Comparison of ENCODE assay signal across 8 cellular contexts in genomic region chr1:230167419-230167852, GRCh38.
DNase-seq lines count a peak whose midpoint lies in the region; ATAC-seq and TF ChIP-seq lines count a peak whose summit lies in the region.

No MANE protein-coding gene starts in this region.

- no peak overlapping the region for H3K27ac ChIP-seq in BLaER1

- peaks cover 99% of the 10 kb centered on the region for H3K4me1 ChIP-seq in BLaER1

- H3K27ac Mint-ChIP-seq in activated CD4-positive, alpha-beta memory T cell treated with anti-CD3 and anti-CD28 coated beads, Interleukin-2, amount 10 ng/mL, durations not matched to agents 7 days and 5 days, result no peak overlapping the region
- H3K27ac Mint-ChIP-seq in progenitor cell of endocrine pancreas, result no peak overlapping the region

- POLR2A ChIA-PET in activated CD4-positive, alpha-beta memory T cell treated with anti-CD3 and anti-CD28 coated beads, Interleukin-2, amount 10 ng/mL, durations not matched to agents 7 days and 5 days (lab: Charles Lee), result no interaction called here

- DNase-seq in NCI-H2227 (lab: John Stamatoyannopoulos, UW; ENCODE audit: unreplicated experiment) (peak; percentile 65), fibroblast of gingiva (ENCODE audit: low read depth) (peak; percentile 45), progenitor cell of endocrine pancreas (ENCODE audit: low spot score, unreplicated experiment) (no peak), NCI-H1105 treated with DMSO at 0.1 percent for 48 hours (lab: John Stamatoyannopoulos, UW) (no peak)
- peak; percentile 47 for DNase-seq in activated CD4-positive, alpha-beta memory T cell treated with anti-CD3 and anti-CD28 coated beads, Interleukin-2, amount 10 ng/mL, durations not matched to agents 7 days and 5 days

- H3K9me3 ChIP-seq in BLaER1, result no peaks in the 10 kb centered on the region

- peak overlapping the region; percentile 83 for H3K4me2 ChIP-seq in BLaER1

- peaks cover 22% of the 10 kb centered on the region for H3K4me1 Mint-ChIP-seq in activated CD4-positive, alpha-beta memory T cell treated with anti-CD3 and anti-CD28 coated beads, Interleukin-2, amount 10 ng/mL, durations not matched to agents 7 days and 5 days
- peaks cover 5% of the 10 kb centered on the region for H3K4me1 Mint-ChIP-seq in progenitor cell of endocrine pancreas (ENCODE audit: low read depth)

- peaks cover 100% of the 10 kb centered on the region for H4K20me1 ChIP-seq in BLaER1

- peaks cover 65% of the 10 kb centered on the region for H3K36me3 ChIP-seq in BLaER1

- H3K27me3 ChIP-seq in BLaER1, result no peaks in the 10 kb centered on the region

- H3K4me3 ChIP-seq in BLaER1, result no peak overlapping the region

- H3K9ac ChIP-seq in BLaER1, result no peak overlapping the region

- ATAC-seq in GM18868 (IDR thresholded peaks at IDR 0.05; ENCODE audit: unreplicated experiment) (peak; percentile 34), HG03025 (IDR thresholded peaks at IDR 0.05; ENCODE audit: low FRiP score, unreplicated experiment) (no peak)

- no peaks in the 10 kb centered on the region for H3K36me3 Mint-ChIP-seq in activated CD4-positive, alpha-beta memory T cell treated with anti-CD3 and anti-CD28 coated beads, Interleukin-2, amount 10 ng/mL, durations not matched to agents 7 days and 5 days (ENCODE audit: low read depth)
- H3K36me3 Mint-ChIP-seq in progenitor cell of endocrine pancreas (ENCODE audit: insufficient read depth), result peaks cover 5% of the 10 kb centered on the region

- no peaks in the 10 kb centered on the region for H3K27me3 Mint-ChIP-seq in activated CD4-positive, alpha-beta memory T cell treated with anti-CD3 and anti-CD28 coated beads, Interleukin-2, amount 10 ng/mL, durations not matched to agents 7 days and 5 days
- no peaks in the 10 kb centered on the region for H3K27me3 Mint-ChIP-seq in progenitor cell of endocrine pancreas

- CTCF ChIA-PET in activated CD4-positive, alpha-beta memory T cell treated with anti-CD3 and anti-CD28 coated beads, Interleukin-2, amount 10 ng/mL, durations not matched to agents 7 days and 5 days (lab: Charles Lee), result interaction anchor here (0.6 to 1.5 kb wide), 10 partner anchors 11 to 539 kb away, joined by 3 to 6 read pairs (median 4); no protein-coding TSS in a partner anchor

- peak; percentile 53 for TF ChIP-seq CTCF in progenitor cell of endocrine pancreas (IDR thresholded peaks at IDR 0.05; ENCODE audit: unreplicated experiment)

- H3K9me3 Mint-ChIP-seq in activated CD4-positive, alpha-beta memory T cell treated with anti-CD3 and anti-CD28 coated beads, Interleukin-2, amount 10 ng/mL, durations not matched to agents 7 days and 5 days, result no peaks in the 10 kb centered on the region
- peaks cover 7% of the 10 kb centered on the region for H3K9me3 Mint-ChIP-seq in progenitor cell of endocrine pancreas (ENCODE audit: low read depth)

- no peak overlapping the region for H3K4me3 Mint-ChIP-seq in activated CD4-positive, alpha-beta memory T cell treated with anti-CD3 and anti-CD28 coated beads, Interleukin-2, amount 10 ng/mL, durations not matched to agents 7 days and 5 days
- H3K4me3 Mint-ChIP-seq in progenitor cell of endocrine pancreas (ENCODE audit: low read depth), result no peak overlapping the region

Comparison
In these comparisons a context has a peak if more than half of its experiments do, and no peak if none do; other contexts are left out.
1. DNase-seq: peak in NCI-H2227 (single experiment), activated CD4-positive, alpha-beta memory T cell treated with anti-CD3 and anti-CD28 coated beads, Interleukin-2, amount 10 ng/mL, durations not matched to agents 7 days and 5 days (single experiment) and fibroblast of gingiva (single experiment); none in progenitor cell of endocrine pancreas (single experiment) and NCI-H1105 treated with DMSO at 0.1 percent for 48 hours (single experiment).